ENCODE assay signal across 1 cellular context in genomic region chr5:45741110-45741509, GRCh38.
TF ChIP-seq lines count a peak whose summit lies in the region.

No MANE protein-coding gene starts in this region.

TF ChIP-seq in WTC11, 78 proteins besides CTCF, POLR2A, EP300 and RAD21 (continued from another document):
- TF ChIP-seq, protein P1, sequence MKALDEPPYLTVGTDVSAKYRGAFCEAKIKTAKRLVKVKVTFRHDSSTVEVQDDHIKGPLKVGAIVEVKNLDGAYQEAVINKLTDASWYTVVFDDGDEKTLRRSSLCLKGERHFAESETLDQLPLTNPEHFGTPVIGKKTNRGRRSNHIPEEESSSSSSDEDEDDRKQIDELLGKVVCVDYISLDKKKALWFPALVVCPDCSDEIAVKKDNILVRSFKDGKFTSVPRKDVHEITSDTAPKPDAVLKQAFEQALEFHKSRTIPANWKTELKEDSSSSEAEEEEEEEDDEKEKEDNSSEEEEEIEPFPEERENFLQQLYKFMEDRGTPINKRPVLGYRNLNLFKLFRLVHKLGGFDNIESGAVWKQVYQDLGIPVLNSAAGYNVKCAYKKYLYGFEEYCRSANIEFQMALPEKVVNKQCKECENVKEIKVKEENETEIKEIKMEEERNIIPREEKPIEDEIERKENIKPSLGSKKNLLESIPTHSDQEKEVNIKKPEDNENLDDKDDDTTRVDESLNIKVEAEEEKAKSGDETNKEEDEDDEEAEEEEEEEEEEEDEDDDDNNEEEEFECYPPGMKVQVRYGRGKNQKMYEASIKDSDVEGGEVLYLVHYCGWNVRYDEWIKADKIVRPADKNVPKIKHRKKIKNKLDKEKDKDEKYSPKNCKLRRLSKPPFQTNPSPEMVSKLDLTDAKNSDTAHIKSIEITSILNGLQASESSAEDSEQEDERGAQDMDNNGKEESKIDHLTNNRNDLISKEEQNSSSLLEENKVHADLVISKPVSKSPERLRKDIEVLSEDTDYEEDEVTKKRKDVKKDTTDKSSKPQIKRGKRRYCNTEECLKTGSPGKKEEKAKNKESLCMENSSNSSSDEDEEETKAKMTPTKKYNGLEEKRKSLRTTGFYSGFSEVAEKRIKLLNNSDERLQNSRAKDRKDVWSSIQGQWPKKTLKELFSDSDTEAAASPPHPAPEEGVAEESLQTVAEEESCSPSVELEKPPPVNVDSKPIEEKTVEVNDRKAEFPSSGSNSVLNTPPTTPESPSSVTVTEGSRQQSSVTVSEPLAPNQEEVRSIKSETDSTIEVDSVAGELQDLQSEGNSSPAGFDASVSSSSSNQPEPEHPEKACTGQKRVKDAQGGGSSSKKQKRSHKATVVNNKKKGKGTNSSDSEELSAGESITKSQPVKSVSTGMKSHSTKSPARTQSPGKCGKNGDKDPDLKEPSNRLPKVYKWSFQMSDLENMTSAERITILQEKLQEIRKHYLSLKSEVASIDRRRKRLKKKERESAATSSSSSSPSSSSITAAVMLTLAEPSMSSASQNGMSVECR (CRISPR knock-in tag; IDR thresholded peaks at IDR 0.05; ENCODE audit: borderline replicate concordance): no peak
- no peak for TF ChIP-seq IRF1 (CRISPR knock-in tag; IDR thresholded peaks at IDR 0.05)
- TF ChIP-seq GTF2I (CRISPR knock-in tag; conservative IDR thresholded peaks at IDR 0.05): no peak
- TF ChIP-seq NR2C2 (CRISPR knock-in tag; IDR thresholded peaks at IDR 0.05): no peak
- no peak for TF ChIP-seq USF1 (CRISPR knock-in tag; IDR thresholded peaks at IDR 0.05)
- no peak for TF ChIP-seq TEAD1 (CRISPR knock-in tag; IDR thresholded peaks at IDR 0.05)
- TF ChIP-seq NR1H2 (CRISPR knock-in tag; IDR thresholded peaks at IDR 0.05): no peak
- no peak for TF ChIP-seq ELF4 (CRISPR knock-in tag; IDR thresholded peaks at IDR 0.05; ENCODE audit: low read depth)
- TF ChIP-seq ESRRA (CRISPR knock-in tag; IDR thresholded peaks at IDR 0.05; ENCODE audit: borderline replicate concordance): no peak
- no peak for TF ChIP-seq MYBL2 (CRISPR knock-in tag; IDR thresholded peaks at IDR 0.05)
- no peak for TF ChIP-seq E2F1 (CRISPR knock-in tag; IDR thresholded peaks at IDR 0.05)
- no peak for TF ChIP-seq ZNF138 (CRISPR knock-in tag; conservative IDR thresholded peaks at IDR 0.05)
- no peak for TF ChIP-seq MXD4 (CRISPR knock-in tag; IDR thresholded peaks at IDR 0.05; ENCODE audit: borderline replicate concordance)
